Comparison of ENCODE assay signal across 30 cellular contexts in genomic region chr1:102531031-102531430, GRCh38.
"Had no signal": no experiment of that assay in that cellular context is flagged by ENCODE, and none has a peak within 500 bp of the region (broad histone marks: within the 10 kb centered on the region; RNA-seq: fewer than 3 reads in every experiment).

No MANE protein-coding gene starts in this region.

- H3K4me1 ChIP-seq: Peyer's patch, SJSA1 had no signal

- H3K9me3 ChIP-seq: Peyer's patch, SJSA1 had no signal

- H3K27ac Mint-ChIP-seq: activated CD4-positive, alpha-beta memory T cell treated with anti-CD3 and anti-CD28 coated beads for 36 hours; activated CD4-positive, alpha-beta T cell treated with anti-CD3 and anti-CD28 coated beads, Interleukin-2, amount 10 ng/mL, durations not matched to agents 7 days and 5 days; activated naive CD4-positive, alpha-beta T cell treated with anti-CD3 and anti-CD28 coated beads, Interleukin-2, amount 50 U/mL, for 72 hours; activated naive CD8-positive, alpha-beta T cell treated with anti-CD3 and anti-CD28 coated beads, Interleukin-2, amount 50 U/mL, for 24 hours; brain; T-cell had no signal

- H3K27ac ChIP-seq: cardiac muscle cell, Peyer's patch, SJSA1, VCaP had no signal

- H3K27me3 ChIP-seq: cardiac muscle cell, Peyer's patch, SJSA1 had no signal

- H3K4me3 ChIP-seq: cardiac muscle cell, Peyer's patch, SJSA1 had no signal

- DNase-seq: activated CD4-positive, alpha-beta memory T cell treated with anti-CD3 and anti-CD28 coated beads for 36 hours; activated CD4-positive, alpha-beta T cell treated with anti-CD3 and anti-CD28 coated beads, Interleukin-2, amount 10 ng/mL, durations not matched to agents 7 days and 5 days; activated CD4-positive, CD25-positive, alpha-beta regulatory T cell; activated CD8-positive, alpha-beta memory T cell treated with anti-CD3 and anti-CD28 coated beads for 24 hours; activated effector memory CD4-positive, alpha-beta T cell treated with anti-CD3 and anti-CD28 coated beads, Interleukin-2, amount 50 U/mL, for 16 hours; activated naive CD4-positive, alpha-beta T cell treated with Interleukin-2 at 50 U/mL for 16 hours; activated naive CD8-positive, alpha-beta T cell treated with anti-CD3 and anti-CD28 coated beads, Interleukin-2, amount 50 U/mL, for 24 hours; activated T-cell treated with anti-CD3 and anti-CD28 coated beads, Interleukin-2, amount 50 U/mL, for 4 hours; amygdala; cerebellar nuclear complex; NCI-H1092; NCI-H1417; NCI-H1930; NCI-H2107; NCI-H2171 treated with DMSO at 0.1 percent for 48 hours; NCI-H345; NCI-H510A; NCI-H526 treated with DMSO at 0.1 percent for 48 hours; NCI-H82; OCI-M1; Peyer's patch; SHP77; T-cell; T-helper 2 cell; T1000 had no signal

- H3K36me3 Mint-ChIP-seq: activated CD4-positive, alpha-beta memory T cell treated with anti-CD3 and anti-CD28 coated beads for 36 hours; activated naive CD4-positive, alpha-beta T cell treated with anti-CD3 and anti-CD28 coated beads, Interleukin-2, amount 50 U/mL, for 72 hours; brain; T-cell had no signal

- H3K27me3 Mint-ChIP-seq: activated CD4-positive, alpha-beta memory T cell treated with anti-CD3 and anti-CD28 coated beads for 36 hours; activated CD4-positive, alpha-beta T cell treated with anti-CD3 and anti-CD28 coated beads, Interleukin-2, amount 10 ng/mL, durations not matched to agents 7 days and 5 days; activated naive CD8-positive, alpha-beta T cell treated with anti-CD3 and anti-CD28 coated beads, Interleukin-2, amount 50 U/mL, for 24 hours; brain; T-cell had no signal

- H3K4me3 Mint-ChIP-seq: activated CD4-positive, alpha-beta memory T cell treated with anti-CD3 and anti-CD28 coated beads for 36 hours; activated CD4-positive, alpha-beta T cell treated with anti-CD3 and anti-CD28 coated beads, Interleukin-2, amount 10 ng/mL, durations not matched to agents 7 days and 5 days; activated naive CD8-positive, alpha-beta T cell treated with anti-CD3 and anti-CD28 coated beads, Interleukin-2, amount 50 U/mL, for 24 hours; activated T-cell treated with anti-CD3 and anti-CD28 coated beads, Interleukin-2, amount 50 U/mL, for 4 hours; brain; T-cell had no signal

- H3K4me1 Mint-ChIP-seq: activated CD4-positive, alpha-beta T cell treated with anti-CD3 and anti-CD28 coated beads, Interleukin-2, amount 10 ng/mL, durations not matched to agents 7 days and 5 days; activated naive CD8-positive, alpha-beta T cell treated with anti-CD3 and anti-CD28 coated beads, Interleukin-2, amount 50 U/mL, for 24 hours; T-cell had no signal

- H3K36me3 ChIP-seq: cardiac muscle cell, Peyer's patch, SJSA1 had no signal

- H3K9me3 Mint-ChIP-seq: activated CD4-positive, alpha-beta memory T cell treated with anti-CD3 and anti-CD28 coated beads for 36 hours; activated naive CD8-positive, alpha-beta T cell treated with anti-CD3 and anti-CD28 coated beads, Interleukin-2, amount 50 U/mL, for 24 hours; brain had no signal
